In the genomic region with DNA sequence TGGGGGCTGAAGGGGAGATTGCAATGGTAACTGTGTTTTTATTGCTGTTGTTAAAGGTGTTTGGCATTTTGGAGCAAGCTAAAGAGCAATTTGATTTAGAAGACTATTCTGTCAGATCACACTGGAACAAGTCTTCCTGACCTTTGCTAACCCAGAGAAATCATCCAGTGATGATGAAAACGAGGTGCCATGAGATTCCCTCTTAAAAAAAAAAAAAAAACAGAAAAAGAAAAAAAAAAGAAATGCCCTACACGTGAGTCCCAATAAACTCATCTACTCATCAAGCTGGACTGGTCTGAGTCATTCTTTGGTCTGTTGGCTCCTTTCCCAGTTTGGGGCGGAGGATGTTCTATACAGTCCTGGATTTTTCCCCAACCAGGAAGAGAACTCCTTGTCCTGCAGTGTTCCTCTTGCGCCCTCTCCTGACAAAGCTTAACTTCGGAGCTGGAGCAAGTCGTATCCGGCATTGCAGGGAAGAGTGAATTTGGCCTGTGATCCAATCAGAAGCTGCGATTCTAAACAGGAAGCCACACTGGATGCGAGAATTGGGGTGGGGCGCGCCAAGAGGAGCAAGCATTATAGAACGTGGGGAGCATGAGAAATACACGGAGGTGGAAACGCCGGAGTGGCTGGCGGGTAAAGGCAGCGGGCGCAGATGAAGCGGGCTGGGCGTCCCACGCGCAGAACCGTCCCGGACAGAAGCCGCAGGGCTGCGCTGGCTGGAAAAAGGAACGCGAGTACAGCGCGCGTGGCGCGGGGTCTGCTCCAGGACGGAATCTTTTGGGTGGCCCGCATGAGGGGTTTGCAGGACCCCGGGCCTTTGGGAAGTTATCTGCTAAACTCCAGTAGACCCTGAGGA, we compare ENCODE assay signal across 7 cellular contexts. TPM values are rescaled to one million over a fixed set of nuclear protein-coding genes. Genes with fewer than 3 reads are reported as not detected.
A peak's percentile ranks its signal among the peaks of the same experiment; 100 is the strongest.
DNase-seq lines count a peak whose midpoint lies in the region; ATAC-seq, FAIRE-seq and TF ChIP-seq lines count a peak whose summit lies in the region.

No MANE protein-coding gene starts in this region.

- FAIRE-seq in K562 (lab: Jason Lieb, UNC), result peak; percentile 100

- CTCF ChIA-PET in K562 (lab: Yijun Ruan, JAX; ENCODE audit: low intra/inter-chr PET ratio), result interaction anchor here (0.6 to 1.7 kb wide), 8 partner anchors 44 to 450 kb away, joined by 3 to 22 read pairs (median 4); a partner anchor contains a TSS

- intact Hi-C loops in K562 (cut with micrococcal nuclease), result loop anchor here (1.0 to 10.0 kb wide), 5 partner anchors 22 to 446 kb away; a partner anchor contains a TSS

- peak overlapping the region; percentile 85 for H3K4me3 ChIP-seq in HFF-Myc (replicated peaks; ENCODE audit: low read depth, low read length)
- H3K4me3 ChIP-seq in SJCRH30, result peak overlapping the region; percentile 62
- H3K4me3 ChIP-seq in K562, result peak overlapping the region; percentile 60

- H3K9me3 ChIP-seq in SJCRH30 (replicated peaks) (no peaks in the 10 kb centered on the region), K562 (replicated peaks; ENCODE audit: control insufficient read depth, insufficient read depth, low read depth, low read length) (no peaks in the 10 kb centered on the region)

- DNase-seq in HFF-Myc (ENCODE audit: extremely low read depth, low read depth) (peak; percentile 100), MV-4-11 (lab: John Stamatoyannopoulos, UW) (peak; percentile 99), SJCRH30 (peak; percentile 96 to 98), K562 (ENCODE audit: extremely low read depth in 1 of 4, low spot score in 3 of 4) (peak; percentile 91 to 98 (median 92)), hypothalamus (lab: John Stamatoyannopoulos, UW) (peak in 50 of 51 donors; percentile 10 to 94 (median 76)), putamen (ENCODE audit: low spot score) (peak; percentile 91)

- H3K4me1 ChIP-seq in SJCRH30 (no peaks in the 10 kb centered on the region; the same call in 1 of the 2 replicates), K562 (replicated peaks in 1 of 2; ENCODE audit: control insufficient read depth in 2 of 2, insufficient read depth in 2 of 2, low read length in 2 of 2) (peaks cover 13% of the 10 kb centered on the region in 2 experiments; a peak in 4 of 5 replicates)

- H3K27ac ChIP-seq in SJCRH30 (peak overlapping the region; percentile 46), K562 (ENCODE audit: extremely low read depth, low read depth, low read length) (peak overlapping the region; percentile 43; the same call in 2 of the 3 replicates)

- H3K79me2 ChIP-seq in K562 (ENCODE audit: control insufficient read depth, insufficient read depth, low read length), result no peaks in the 10 kb centered on the region

- peak; percentile 65; the same call in 1 of the 2 replicates for TF ChIP-seq POLR2A in K562 (conservative IDR thresholded peaks at IDR 0.05)

- peak; percentile 63 for TF ChIP-seq EP300 in K562 (IDR thresholded peaks at IDR 0.05; ENCODE audit: low read length)

- peak overlapping the region; percentile 90 for H3K4me2 ChIP-seq in K562 (ENCODE audit: insufficient read depth, low read length)

- H3K27me3 ChIP-seq in SJCRH30, result no peaks in the 10 kb centered on the region
- H3K27me3 ChIP-seq in K562 (ENCODE audit: control insufficient read depth in 2 of 2, insufficient read depth in 2 of 2, low read length in 2 of 2), result no peaks in the 10 kb centered on the region

- H2AFZ ChIP-seq in K562 (ENCODE audit: low read depth, low read length), result peak overlapping the region; percentile 95

- BruUV-seq in K562 (replicated peaks; lab: Mats Ljungman, UMichigan), result TSS peak; percentile 88

- under 1% methylated on average over 35 of the region's 36 CpGs for WGBS in K562 (ENCODE audit: insufficient coverage, low coverage, missing lambda C conversion rate)

- TF ChIP-seq CTCF in GM12872 (IDR thresholded peaks at IDR 0.05; ENCODE audit: insufficient read depth, low read depth, low read length), result peak; percentile 74
- peak; percentile 96 for TF ChIP-seq CTCF in HFF-Myc (IDR thresholded peaks at IDR 0.05; ENCODE audit: low read depth, low read length, missing control alignments)
- TF ChIP-seq CTCF in K562 (IDR thresholded peaks at IDR 0.05 in 2 of 3, conservative IDR thresholded peaks at IDR 0.05 in 1 of 3; ENCODE audit: insufficient read depth in 2 of 3, low read depth in 1 of 3, low read length in 3 of 3), result peak; percentile 89 to 99 (median 95)

- H3K36me3 ChIP-seq in SJCRH30, result no peaks in the 10 kb centered on the region
- H3K36me3 ChIP-seq in K562 (ENCODE audit: control insufficient read depth, insufficient read depth, low read length), result no peaks in the 10 kb centered on the region

- POLR2A ChIA-PET in K562 (lab: Yijun Ruan, JAX), result interaction anchor here (0.6 to 1.7 kb wide), 9 partner anchors 21 to 1852 kb away, joined by 3 to 5 read pairs (median 3); no protein-coding TSS in a partner anchor

- TF ChIP-seq RAD21 in K562 (CRISPR knock-in tag; conservative IDR thresholded peaks at IDR 0.05 in 1 of 2, IDR thresholded peaks at IDR 0.05 in 1 of 2), result peak; percentile 97

- in situ Hi-C loops in K562 (cut with MboI), result loop anchor here (25.0 kb wide), 1 partner anchor 262 kb away; no protein-coding TSS in a partner anchor

- peak; percentile 92 for ATAC-seq in K562

- H4K20me1 ChIP-seq in K562 (replicated peaks; ENCODE audit: control insufficient read depth, insufficient read depth, low read length), result no peaks in the 10 kb centered on the region

- H3K9me1 ChIP-seq in K562 (ENCODE audit: control insufficient read depth, insufficient read depth, low read length), result no peaks in the 10 kb centered on the region

- H3K9ac ChIP-seq in K562 (ENCODE audit: insufficient read depth in 1 of 2, low read depth in 2 of 2, low read length in 2 of 2), result peak overlapping the region; percentile 53 to 89

TF ChIP-seq in K562, 482 proteins besides CTCF, POLR2A, EP300 and RAD21 (continues in another document):
- peak; percentile 65; the same call in 1 of the 2 replicates for TF ChIP-seq L3MBTL2 (IDR thresholded peaks at IDR 0.05)
- TF ChIP-seq, protein P1, sequence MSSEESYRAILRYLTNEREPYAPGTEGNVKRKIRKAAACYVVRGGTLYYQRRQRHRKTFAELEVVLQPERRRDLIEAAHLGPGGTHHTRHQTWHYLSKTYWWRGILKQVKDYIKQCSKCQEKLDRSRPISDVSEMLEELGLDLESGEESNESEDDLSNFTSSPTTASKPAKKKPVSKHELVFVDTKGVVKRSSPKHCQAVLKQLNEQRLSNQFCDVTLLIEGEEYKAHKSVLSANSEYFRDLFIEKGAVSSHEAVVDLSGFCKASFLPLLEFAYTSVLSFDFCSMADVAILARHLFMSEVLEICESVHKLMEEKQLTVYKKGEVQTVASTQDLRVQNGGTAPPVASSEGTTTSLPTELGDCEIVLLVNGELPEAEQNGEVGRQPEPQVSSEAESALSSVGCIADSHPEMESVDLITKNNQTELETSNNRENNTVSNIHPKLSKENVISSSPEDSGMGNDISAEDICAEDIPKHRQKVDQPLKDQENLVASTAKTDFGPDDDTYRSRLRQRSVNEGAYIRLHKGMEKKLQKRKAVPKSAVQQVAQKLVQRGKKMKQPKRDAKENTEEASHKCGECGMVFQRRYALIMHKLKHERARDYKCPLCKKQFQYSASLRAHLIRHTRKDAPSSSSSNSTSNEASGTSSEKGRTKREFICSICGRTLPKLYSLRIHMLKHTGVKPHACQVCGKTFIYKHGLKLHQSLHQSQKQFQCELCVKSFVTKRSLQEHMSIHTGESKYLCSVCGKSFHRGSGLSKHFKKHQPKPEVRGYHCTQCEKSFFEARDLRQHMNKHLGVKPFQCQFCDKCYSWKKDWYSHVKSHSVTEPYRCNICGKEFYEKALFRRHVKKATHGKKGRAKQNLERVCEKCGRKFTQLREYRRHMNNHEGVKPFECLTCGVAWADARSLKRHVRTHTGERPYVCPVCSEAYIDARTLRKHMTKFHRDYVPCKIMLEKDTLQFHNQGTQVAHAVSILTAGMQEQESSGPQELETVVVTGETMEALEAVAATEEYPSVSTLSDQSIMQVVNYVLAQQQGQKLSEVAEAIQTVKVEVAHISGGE (CRISPR knock-in tag; IDR thresholded peaks at IDR 0.05), result peak in 1 of 3 experiments; percentile 40; a peak in 1 of 6 replicates
- TF ChIP-seq TOE1 (IDR thresholded peaks at IDR 0.05; ENCODE audit: borderline replicate concordance), result peak; percentile 39; the same call in 1 of the 2 replicates
- no peak for TF ChIP-seq TOE1 (CRISPR knock-in tag; IDR thresholded peaks at IDR 0.05; ENCODE audit: borderline replicate concordance, low read depth)

RNA-seq across cellular contexts. Expression of a gene that starts 22.4 kb away (rescaled TPM):
- total RNA-seq in SJCRH30 (2014; rRNA removed; shearing (Covaris generic)), result not detected in 2 replicates
- total RNA-seq in K562 (2011; cell fraction: chromatin; rRNA removed; ENCODE audit: low replicate concordance), result 0.58 and 1.00 TPM in 2 replicates
- total RNA-seq in K562 (2011; cell fraction: nucleolus; rRNA removed), result 0.33 and 0.66 TPM in 2 replicates
- 0.46 and 0.66 TPM in 2 replicates for total RNA-seq in K562 (2011; cell fraction: nucleoplasm; rRNA removed)
- 0.41 and 0.65 TPM in 2 replicates for total RNA-seq in K562 (2014; rRNA removed)
- 0.41 and 0.47 TPM in 2 replicates for total RNA-seq in K562 (2014; rRNA removed; fragmentation: Illumina TruSeq; extraction: Trizol)
- total RNA-seq in K562 (2015; rRNA removed; fragmentation: Illumina TruSeq; extraction: Trizol), result 0.23 and 0.58 TPM in 2 replicates
- total RNA-seq in K562 (2021), result 0.98 TPM in 2 replicates
- 0.56 and 0.62 TPM in 2 replicates for polyA plus RNA-seq in K562 (2011; rRNA removed)
- 0.62 and 1.7 TPM in 2 replicates for polyA plus RNA-seq in K562 (2011; cell fraction: cytosol; rRNA removed)
- polyA plus RNA-seq in K562 (2011; cell fraction: nucleus; rRNA removed), result 0.77 and 0.79 TPM in 2 replicates
- 0.82 and 1.5 TPM in 2 replicates for polyA plus RNA-seq in K562 (2012)
- 0.47 and 0.59 TPM in 2 replicates for polyA plus RNA-seq in K562 (2014; fragmentation: Illumina TruSeq; extraction: Trizol)
- polyA plus RNA-seq in K562 (2014; fragmentation: Nextera tagmentation; extraction: Ambion mirVana), result under 1 TPM; 0.08 to 0.15 TPM
- 0.37 and 0.73 TPM in 2 replicates for polyA plus RNA-seq in K562 (2014; rRNA removed)
- 0.28 and 0.36 TPM in 2 replicates for polyA minus RNA-seq in K562 (2011; rRNA and poly(A)+ RNA removed)
- polyA minus RNA-seq in K562 (2011; cell fraction: cytosol; rRNA and poly(A)+ RNA removed), result not detected in 2 replicates
- 0.33 TPM in 1 of 2 replicates, not detected in the other for polyA minus RNA-seq in K562 (2011; cell fraction: nucleus; rRNA and poly(A)+ RNA removed)

Comparison
In these comparisons a context has a peak if more than half of its experiments do, and no peak if none do; other contexts are left out.
1. Peak in every context shown above with its lines: DNase-seq, ATAC-seq, H3K4me3 ChIP-seq and H3K27ac ChIP-seq.